In the genomic region with DNA sequence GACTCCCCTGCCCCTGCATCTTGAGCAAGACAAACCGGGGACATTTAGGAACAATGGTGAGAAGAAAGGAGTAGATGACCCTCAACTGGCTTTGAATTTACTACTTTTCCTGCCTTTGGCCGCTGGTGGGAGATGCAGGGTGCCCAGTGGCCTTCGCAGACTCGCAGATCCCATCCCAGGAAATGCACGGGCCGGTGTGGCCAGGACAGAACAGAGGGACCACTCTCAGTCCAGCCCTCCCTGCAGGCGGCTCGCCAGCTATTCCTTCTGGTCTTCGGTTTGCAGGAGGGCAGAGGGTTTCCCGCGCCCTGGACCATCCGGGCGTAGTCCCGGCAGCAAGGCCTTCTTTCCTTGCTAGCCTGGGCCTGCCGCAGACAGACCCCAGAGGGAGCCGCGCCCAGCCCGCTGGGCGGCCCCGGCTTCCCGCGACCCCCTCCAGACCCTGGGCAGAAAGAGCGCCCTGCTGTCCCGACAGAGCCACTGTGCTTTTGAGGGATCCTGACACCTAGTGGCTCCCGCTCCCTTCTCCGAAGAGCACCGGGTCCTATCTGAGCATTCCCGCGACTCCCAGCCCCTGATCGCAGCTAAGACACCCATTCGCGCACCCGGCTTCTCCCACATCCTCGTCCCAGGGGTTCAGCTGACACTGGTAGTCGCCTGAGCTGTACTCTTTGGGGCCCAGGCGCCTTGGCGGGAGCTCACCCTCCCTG, we compare ENCODE assay signal across 7 cellular contexts. TPM values are rescaled to one million over a fixed set of nuclear protein-coding genes. Genes with fewer than 3 reads are reported as not detected.
A peak's percentile ranks its signal among the peaks of the same experiment; 100 is the strongest.
DNase-seq lines count a peak whose midpoint lies in the region; ATAC-seq lines count a peak whose summit lies in the region.

No MANE protein-coding gene starts in this region.

- no peak overlapping the region for H3K4ac ChIP-seq in trophoblast cell (ENCODE audit: low read depth, low read length)

- H3K9ac ChIP-seq in trophoblast cell (ENCODE audit: low read length): no peak overlapping the region

- H2BK120ac ChIP-seq in trophoblast cell (ENCODE audit: insufficient read depth, low read length, poor library complexity): no peak overlapping the region

- no peak overlapping the region for H2BK12ac ChIP-seq in trophoblast cell (ENCODE audit: low read length)

- no peak overlapping the region for H3K23ac ChIP-seq in trophoblast cell (ENCODE audit: low read length)

- no peak overlapping the region for H4K91ac ChIP-seq in trophoblast cell (ENCODE audit: low read depth, low read length)

- H3K4me2 ChIP-seq in trophoblast cell (ENCODE audit: low read length): peak overlapping the region; percentile 73

- no peak overlapping the region for H2AK5ac ChIP-seq in trophoblast cell (ENCODE audit: low read length)

- H2AFZ ChIP-seq in trophoblast cell (ENCODE audit: insufficient read depth, low read length, poor library complexity): peak overlapping the region; percentile 72

- no CpG with 5 or more reads among the region's 37 CpGs for WGBS in trophoblast cell (ENCODE audit: extremely low coverage, insufficient coverage, insufficient read length)

- H3K27me3 ChIP-seq in H7 (ENCODE audit: control insufficient read depth, insufficient read depth, low read length): peaks cover 21% of the 10 kb centered on the region
- H3K27me3 ChIP-seq in trophoblast cell (ENCODE audit: insufficient read depth, low read length): no peaks in the 10 kb centered on the region

- H4K8ac ChIP-seq in trophoblast cell (ENCODE audit: low read depth, low read length): no peak overlapping the region

- H3K14ac ChIP-seq in trophoblast cell (ENCODE audit: low read length): peak overlapping the region; percentile 48

- H4K12ac ChIP-seq in trophoblast cell (ENCODE audit: low read depth, low read length): no peak overlapping the region

- H3K79me2 ChIP-seq in trophoblast cell (ENCODE audit: control insufficient read depth, insufficient read depth, low read length, poor library complexity): no peaks in the 10 kb centered on the region

- H3K4me3 ChIP-seq in H7 (ENCODE audit: insufficient read depth, low read depth, low read length) (peak overlapping the region; percentile 62), trophoblast cell (ENCODE audit: low read depth, low read length) (peak overlapping the region; percentile 75)

- H3K4me1 ChIP-seq in trophoblast cell (ENCODE audit: control insufficient read depth in 1 of 2, insufficient read depth in 2 of 2, low read length in 2 of 2): peaks cover 4 to 14% of the 10 kb centered on the region in 2 experiments

- peaks cover 4% of the 10 kb centered on the region for H3K9me3 ChIP-seq in trophoblast cell (ENCODE audit: insufficient read depth, low read depth, low read length)

- H3K36me3 ChIP-seq in H7 (replicated peaks; ENCODE audit: control insufficient read depth, insufficient read depth, low read length) (no peaks in the 10 kb centered on the region), trophoblast cell (ENCODE audit: control insufficient read depth in 1 of 2, insufficient read depth in 2 of 2, low read length in 2 of 2) (no peaks in the 10 kb centered on the region)

- no peak for ATAC-seq in HG03135 (IDR thresholded peaks at IDR 0.05; ENCODE audit: unreplicated experiment)

- H3K79me1 ChIP-seq in trophoblast cell (ENCODE audit: low read length): peaks cover 3% of the 10 kb centered on the region

- H2BK5ac ChIP-seq in trophoblast cell (ENCODE audit: low read depth, low read length, poor library complexity): no peak overlapping the region

- DNase-seq in H7: peak; percentile 80
- DNase-seq in RPMI7951 (ENCODE audit: low read depth): peak; percentile 6
- DNase-seq in glomerular visceral epithelial cell (ENCODE audit: extremely low spot score): peak; percentile 27
- DNase-seq in trophoblast cell: peak in 1 of 2 donors; percentile 37
- no peak for DNase-seq in amniotic stem cell (lab: John Stamatoyannopoulos, UW)
- DNase-seq in activated CD8-positive, alpha-beta memory T cell treated with anti-CD3 and anti-CD28 coated beads, Interleukin-2, amount 50 U/mL, for 4 hours: no peak

- H3K18ac ChIP-seq in trophoblast cell (ENCODE audit: low read length): no peak overlapping the region

- no peak overlapping the region for H3K27ac ChIP-seq in trophoblast cell (ENCODE audit: low read depth, low read length)

RNA-seq across cellular contexts. Expression of a gene that starts 1.2 kb away (rescaled TPM):
- total RNA-seq in H7 (2014; rRNA removed; shearing (Covaris generic)): 0.33 TPM in 1 of 2 replicates, not detected in the other
- not detected in 2 replicates for total RNA-seq in RPMI7951 (2014; rRNA removed; shearing (Covaris generic))
- polyA plus RNA-seq in trophoblast cell (2013): 0.52 and 0.56 TPM in 2 replicates

RNA-seq across cellular contexts. Expression of a gene that starts 19.1 kb away (rescaled TPM):
- total RNA-seq in H7 (2014; rRNA removed; shearing (Covaris generic)): 15.4 and 16.4 TPM in 2 replicates
- total RNA-seq in RPMI7951 (2014; rRNA removed; shearing (Covaris generic)): 13.8 and 21.1 TPM in 2 replicates
- polyA plus RNA-seq in trophoblast cell (2013): 4.1 and 4.2 TPM in 2 replicates

RNA-seq across cellular contexts. Expression of a gene that starts 19.3 kb away (rescaled TPM):
- 30.3 and 31.2 TPM in 2 replicates for total RNA-seq in H7 (2014; rRNA removed; shearing (Covaris generic))
- total RNA-seq in RPMI7951 (2014; rRNA removed; shearing (Covaris generic)): 20.4 and 22.3 TPM in 2 replicates
- polyA plus RNA-seq in trophoblast cell (2013): 26.2 and 27.7 TPM in 2 replicates

Comparison
In these comparisons a context has a peak if more than half of its experiments do, and no peak if none do; other contexts are left out.
1. DNase-seq: peak in H7 (single experiment), RPMI7951 (single experiment) and glomerular visceral epithelial cell (single experiment); none in amniotic stem cell (single experiment) and activated CD8-positive, alpha-beta memory T cell treated with anti-CD3 and anti-CD28 coated beads, Interleukin-2, amount 50 U/mL, for 4 hours (single experiment).